ENCODE assay signal across 7 cellular contexts in the genomic region with DNA sequence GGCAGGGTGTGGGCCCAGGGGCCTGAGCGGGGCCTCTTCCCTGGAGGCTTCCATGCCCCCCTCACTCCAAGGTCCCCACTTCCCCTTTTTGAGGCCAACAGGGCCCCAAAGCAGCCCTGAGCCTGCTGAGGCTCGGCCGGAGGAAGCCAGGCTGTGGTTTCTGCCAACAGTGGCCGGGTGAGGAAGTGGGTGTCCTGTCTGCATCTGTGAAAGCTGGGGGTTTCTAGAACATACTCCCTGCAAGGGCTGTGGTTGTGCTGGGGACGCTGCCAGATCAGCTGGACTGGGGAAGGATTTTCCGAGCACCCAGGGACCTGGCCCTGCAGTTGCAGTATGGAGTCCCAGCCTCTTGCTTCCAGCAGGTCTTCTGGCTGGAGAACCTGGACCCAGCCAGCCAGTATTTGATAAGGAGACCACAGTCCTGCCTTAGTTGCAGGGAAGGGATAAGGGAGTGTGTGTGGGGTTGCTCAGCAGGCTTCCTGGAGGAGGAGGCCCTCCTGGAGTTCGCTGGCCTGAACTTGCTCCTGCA. TPM values are rescaled to one million over a fixed set of nuclear protein-coding genes. Genes with fewer than 3 reads are reported as not detected.
DNase-seq lines count a peak whose midpoint lies in the region; ATAC-seq, FAIRE-seq and TF ChIP-seq lines count a peak whose summit lies in the region.

No MANE protein-coding gene starts in this region.

- ATAC-seq in GM19395 (IDR thresholded peaks at IDR 0.05; ENCODE audit: unreplicated experiment) (peak; percentile 95), HG03342 (IDR thresholded peaks at IDR 0.05; ENCODE audit: unreplicated experiment) (peak; percentile 91), pancreas (peak in 3 of 4 donors; percentile 62 to 76 (median 75))

- WGBS in pancreas, 2 donors = 76 to 88% methylated on average over 7 of the region's 7 CpGs

- TF ChIP-seq CTCF in pancreas (IDR thresholded peaks at IDR 0.05) = no peak

- intact Hi-C loops in pancreas (cut with DNase I) = no loop called here

- peak; percentile 57 for DNase-seq in activated CD4-positive, CD25-positive, alpha-beta regulatory T cell treated with anti-CD3 and anti-CD28 coated beads, Interleukin-2, amount 50 U/mL, for 72 hours
- peak; percentile 43 for DNase-seq in effector CD4-positive, alpha-beta T cell
- DNase-seq in pancreas (peak in 2 of 6 donors; percentile 66 to 75), H4 (ENCODE audit: low spot score) (no peak), NCI-H1694 treated with DMSO at 0.1 percent for 48 hours (lab: John Stamatoyannopoulos, UW) (no peak)

- H3K4me3 ChIP-seq in pancreas = peak overlapping the region in 1 of 4 donors; percentile 1

- no peaks in the 10 kb centered on the region for H3K27me3 ChIP-seq in pancreas

- no peaks in the 10 kb centered on the region for H3K9me3 ChIP-seq in pancreas

- H3K36me3 ChIP-seq in pancreas = no peaks in the 10 kb centered on the region

- no peak for FAIRE-seq in pancreas (lab: Jason Lieb, UNC)

- peak overlapping the region in 2 of 4 donors; percentile 28 to 56 for H3K27ac ChIP-seq in pancreas

- H3K4me1 ChIP-seq in pancreas = no peaks in the 10 kb centered on the region

RNA-seq across cellular contexts. Expression of a gene that starts 15.7 kb away (rescaled TPM):
- 10 to 100 TPM in 1 of 6 donors, 1 to 10 TPM in 5; 1.9 to 21.1 (median 5.6) TPM for total RNA-seq in pancreas
- polyA plus RNA-seq in pancreas = 1 to 10 TPM; 2.3 to 4.0 TPM
- total RNA-seq in H4 (2014; rRNA removed; shearing (Covaris generic)) = 28.8 and 41.6 TPM in 2 replicates

Comparison
In these comparisons a context has a peak if more than half of its experiments do, and no peak if none do; other contexts are left out.
1. DNase-seq: peak in activated CD4-positive, CD25-positive, alpha-beta regulatory T cell treated with anti-CD3 and anti-CD28 coated beads, Interleukin-2, amount 50 U/mL, for 72 hours (single experiment) and effector CD4-positive, alpha-beta T cell (single experiment); none in H4 (single experiment) and NCI-H1694 treated with DMSO at 0.1 percent for 48 hours (single experiment).
2. Peak in every context shown above with its lines, with median percentiles within 50 percentile points of each other: ATAC-seq.